In the genomic region with DNA sequence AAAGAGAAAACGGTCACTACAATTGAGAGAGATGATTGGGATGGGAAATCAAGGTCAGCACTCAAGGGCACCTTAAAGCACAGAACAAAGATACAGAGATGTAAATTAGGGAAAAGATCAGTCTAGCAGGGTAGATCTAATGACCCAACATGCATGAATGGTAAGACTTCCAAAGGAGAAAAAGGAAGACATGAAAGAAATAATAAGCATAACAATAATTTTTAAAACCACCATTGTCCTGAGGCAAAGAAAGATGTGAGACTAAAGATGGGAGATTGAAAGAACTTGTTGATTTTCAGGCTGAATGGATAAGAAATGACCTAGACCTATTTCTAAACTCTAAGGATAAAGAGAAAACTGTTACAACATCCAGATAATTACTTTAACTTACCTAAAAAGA, we compare ENCODE assay signal across 1 cellular context.
TF ChIP-seq lines count a peak whose summit lies in the region.

No MANE protein-coding gene starts in this region.

TF ChIP-seq in GM23338, 12 proteins besides CTCF, POLR2A, EP300 and RAD21 (continued from another document):
- TF ChIP-seq CREB1 (CRISPR knock-in tag; IDR thresholded peaks at IDR 0.05; ENCODE audit: low read depth) (no peak), ZNF331 (CRISPR knock-in tag; IDR thresholded peaks at IDR 0.05; ENCODE audit: low read depth) (no peak), STAT1 (IDR thresholded peaks at IDR 0.05; ENCODE audit: unreplicated experiment) (no peak), EZH2 (IDR thresholded peaks at IDR 0.05; ENCODE audit: low read depth, unreplicated experiment) (no peak), JUNB (IDR thresholded peaks at IDR 0.05; ENCODE audit: unreplicated experiment) (no peak), POLR2AphosphoS5 (IDR thresholded peaks at IDR 0.05; ENCODE audit: low read depth) (no peak)
- TF ChIP-seq, protein P1, sequence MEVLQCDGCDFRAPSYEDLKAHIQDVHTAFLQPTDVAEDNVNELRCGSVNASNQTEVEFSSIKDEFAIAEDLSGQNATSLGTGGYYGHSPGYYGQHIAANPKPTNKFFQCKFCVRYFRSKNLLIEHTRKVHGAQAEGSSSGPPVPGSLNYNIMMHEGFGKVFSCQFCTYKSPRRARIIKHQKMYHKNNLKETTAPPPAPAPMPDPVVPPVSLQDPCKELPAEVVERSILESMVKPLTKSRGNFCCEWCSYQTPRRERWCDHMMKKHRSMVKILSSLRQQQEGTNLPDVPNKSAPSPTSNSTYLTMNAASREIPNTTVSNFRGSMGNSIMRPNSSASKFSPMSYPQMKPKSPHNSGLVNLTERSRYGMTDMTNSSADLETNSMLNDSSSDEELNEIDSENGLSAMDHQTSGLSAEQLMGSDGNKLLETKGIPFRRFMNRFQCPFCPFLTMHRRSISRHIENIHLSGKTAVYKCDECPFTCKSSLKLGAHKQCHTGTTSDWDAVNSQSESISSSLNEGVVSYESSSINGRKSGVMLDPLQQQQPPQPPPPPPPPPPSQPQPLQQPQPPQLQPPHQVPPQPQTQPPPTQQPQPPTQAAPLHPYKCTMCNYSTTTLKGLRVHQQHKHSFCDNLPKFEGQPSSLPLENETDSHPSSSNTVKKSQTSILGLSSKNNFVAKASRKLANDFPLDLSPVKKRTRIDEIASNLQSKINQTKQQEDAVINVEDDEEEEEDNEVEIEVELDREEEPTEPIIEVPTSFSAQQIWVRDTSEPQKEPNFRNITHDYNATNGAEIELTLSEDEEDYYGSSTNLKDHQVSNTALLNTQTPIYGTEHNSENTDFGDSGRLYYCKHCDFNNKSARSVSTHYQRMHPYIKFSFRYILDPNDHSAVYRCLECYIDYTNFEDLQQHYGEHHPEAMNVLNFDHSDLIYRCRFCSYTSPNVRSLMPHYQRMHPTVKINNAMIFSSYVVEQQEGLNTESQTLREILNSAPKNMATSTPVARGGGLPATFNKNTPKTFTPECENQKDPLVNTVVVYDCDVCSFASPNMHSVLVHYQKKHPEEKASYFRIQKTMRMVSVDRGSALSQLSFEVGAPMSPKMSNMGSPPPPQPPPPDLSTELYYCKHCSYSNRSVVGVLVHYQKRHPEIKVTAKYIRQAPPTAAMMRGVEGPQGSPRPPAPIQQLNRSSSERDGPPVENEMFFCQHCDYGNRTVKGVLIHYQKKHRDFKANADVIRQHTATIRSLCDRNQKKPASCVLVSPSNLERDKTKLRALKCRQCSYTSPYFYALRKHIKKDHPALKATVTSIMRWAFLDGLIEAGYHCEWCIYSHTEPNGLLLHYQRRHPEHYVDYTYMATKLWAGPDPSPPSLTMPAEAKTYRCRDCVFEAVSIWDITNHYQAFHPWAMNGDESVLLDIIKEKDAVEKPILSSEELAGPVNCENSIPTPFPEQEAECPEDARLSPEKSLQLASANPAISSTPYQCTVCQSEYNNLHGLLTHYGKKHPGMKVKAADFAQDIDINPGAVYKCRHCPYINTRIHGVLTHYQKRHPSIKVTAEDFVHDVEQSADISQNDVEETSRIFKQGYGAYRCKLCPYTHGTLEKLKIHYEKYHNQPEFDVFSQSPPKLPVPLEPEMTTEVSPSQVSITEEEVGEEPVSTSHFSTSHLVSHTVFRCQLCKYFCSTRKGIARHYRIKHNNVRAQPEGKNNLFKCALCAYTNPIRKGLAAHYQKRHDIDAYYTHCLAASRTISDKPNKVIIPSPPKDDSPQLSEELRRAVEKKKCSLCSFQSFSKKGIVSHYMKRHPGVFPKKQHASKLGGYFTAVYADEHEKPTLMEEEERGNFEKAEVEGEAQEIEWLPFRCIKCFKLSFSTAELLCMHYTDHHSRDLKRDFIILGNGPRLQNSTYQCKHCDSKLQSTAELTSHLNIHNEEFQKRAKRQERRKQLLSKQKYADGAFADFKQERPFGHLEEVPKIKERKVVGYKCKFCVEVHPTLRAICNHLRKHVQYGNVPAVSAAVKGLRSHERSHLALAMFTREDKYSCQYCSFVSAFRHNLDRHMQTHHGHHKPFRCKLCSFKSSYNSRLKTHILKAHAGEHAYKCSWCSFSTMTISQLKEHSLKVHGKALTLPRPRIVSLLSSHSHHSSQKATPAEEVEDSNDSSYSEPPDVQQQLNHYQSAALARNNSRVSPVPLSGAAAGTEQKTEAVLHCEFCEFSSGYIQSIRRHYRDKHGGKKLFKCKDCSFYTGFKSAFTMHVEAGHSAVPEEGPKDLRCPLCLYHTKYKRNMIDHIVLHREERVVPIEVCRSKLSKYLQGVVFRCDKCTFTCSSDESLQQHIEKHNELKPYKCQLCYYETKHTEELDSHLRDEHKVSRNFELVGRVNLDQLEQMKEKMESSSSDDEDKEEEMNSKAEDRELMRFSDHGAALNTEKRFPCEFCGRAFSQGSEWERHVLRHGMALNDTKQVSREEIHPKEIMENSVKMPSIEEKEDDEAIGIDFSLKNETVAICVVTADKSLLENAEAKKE (CRISPR knock-in tag; IDR thresholded peaks at IDR 0.05): no peak
- TF ChIP-seq, protein P2, sequence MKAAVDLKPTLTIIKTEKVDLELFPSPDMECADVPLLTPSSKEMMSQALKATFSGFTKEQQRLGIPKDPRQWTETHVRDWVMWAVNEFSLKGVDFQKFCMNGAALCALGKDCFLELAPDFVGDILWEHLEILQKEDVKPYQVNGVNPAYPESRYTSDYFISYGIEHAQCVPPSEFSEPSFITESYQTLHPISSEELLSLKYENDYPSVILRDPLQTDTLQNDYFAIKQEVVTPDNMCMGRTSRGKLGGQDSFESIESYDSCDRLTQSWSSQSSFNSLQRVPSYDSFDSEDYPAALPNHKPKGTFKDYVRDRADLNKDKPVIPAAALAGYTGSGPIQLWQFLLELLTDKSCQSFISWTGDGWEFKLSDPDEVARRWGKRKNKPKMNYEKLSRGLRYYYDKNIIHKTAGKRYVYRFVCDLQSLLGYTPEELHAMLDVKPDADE (IDR thresholded peaks at IDR 0.05): no peak
- TF ChIP-seq, protein P3, sequence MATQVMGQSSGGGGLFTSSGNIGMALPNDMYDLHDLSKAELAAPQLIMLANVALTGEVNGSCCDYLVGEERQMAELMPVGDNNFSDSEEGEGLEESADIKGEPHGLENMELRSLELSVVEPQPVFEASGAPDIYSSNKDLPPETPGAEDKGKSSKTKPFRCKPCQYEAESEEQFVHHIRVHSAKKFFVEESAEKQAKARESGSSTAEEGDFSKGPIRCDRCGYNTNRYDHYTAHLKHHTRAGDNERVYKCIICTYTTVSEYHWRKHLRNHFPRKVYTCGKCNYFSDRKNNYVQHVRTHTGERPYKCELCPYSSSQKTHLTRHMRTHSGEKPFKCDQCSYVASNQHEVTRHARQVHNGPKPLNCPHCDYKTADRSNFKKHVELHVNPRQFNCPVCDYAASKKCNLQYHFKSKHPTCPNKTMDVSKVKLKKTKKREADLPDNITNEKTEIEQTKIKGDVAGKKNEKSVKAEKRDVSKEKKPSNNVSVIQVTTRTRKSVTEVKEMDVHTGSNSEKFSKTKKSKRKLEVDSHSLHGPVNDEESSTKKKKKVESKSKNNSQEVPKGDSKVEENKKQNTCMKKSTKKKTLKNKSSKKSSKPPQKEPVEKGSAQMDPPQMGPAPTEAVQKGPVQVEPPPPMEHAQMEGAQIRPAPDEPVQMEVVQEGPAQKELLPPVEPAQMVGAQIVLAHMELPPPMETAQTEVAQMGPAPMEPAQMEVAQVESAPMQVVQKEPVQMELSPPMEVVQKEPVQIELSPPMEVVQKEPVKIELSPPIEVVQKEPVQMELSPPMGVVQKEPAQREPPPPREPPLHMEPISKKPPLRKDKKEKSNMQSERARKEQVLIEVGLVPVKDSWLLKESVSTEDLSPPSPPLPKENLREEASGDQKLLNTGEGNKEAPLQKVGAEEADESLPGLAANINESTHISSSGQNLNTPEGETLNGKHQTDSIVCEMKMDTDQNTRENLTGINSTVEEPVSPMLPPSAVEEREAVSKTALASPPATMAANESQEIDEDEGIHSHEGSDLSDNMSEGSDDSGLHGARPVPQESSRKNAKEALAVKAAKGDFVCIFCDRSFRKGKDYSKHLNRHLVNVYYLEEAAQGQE (IDR thresholded peaks at IDR 0.05; ENCODE audit: unreplicated experiment): no peak
TF ChIP-seq in GM23338: peak in this region for 0.
